Comparison of ENCODE assay signal across 16 cellular contexts in the genomic region with DNA sequence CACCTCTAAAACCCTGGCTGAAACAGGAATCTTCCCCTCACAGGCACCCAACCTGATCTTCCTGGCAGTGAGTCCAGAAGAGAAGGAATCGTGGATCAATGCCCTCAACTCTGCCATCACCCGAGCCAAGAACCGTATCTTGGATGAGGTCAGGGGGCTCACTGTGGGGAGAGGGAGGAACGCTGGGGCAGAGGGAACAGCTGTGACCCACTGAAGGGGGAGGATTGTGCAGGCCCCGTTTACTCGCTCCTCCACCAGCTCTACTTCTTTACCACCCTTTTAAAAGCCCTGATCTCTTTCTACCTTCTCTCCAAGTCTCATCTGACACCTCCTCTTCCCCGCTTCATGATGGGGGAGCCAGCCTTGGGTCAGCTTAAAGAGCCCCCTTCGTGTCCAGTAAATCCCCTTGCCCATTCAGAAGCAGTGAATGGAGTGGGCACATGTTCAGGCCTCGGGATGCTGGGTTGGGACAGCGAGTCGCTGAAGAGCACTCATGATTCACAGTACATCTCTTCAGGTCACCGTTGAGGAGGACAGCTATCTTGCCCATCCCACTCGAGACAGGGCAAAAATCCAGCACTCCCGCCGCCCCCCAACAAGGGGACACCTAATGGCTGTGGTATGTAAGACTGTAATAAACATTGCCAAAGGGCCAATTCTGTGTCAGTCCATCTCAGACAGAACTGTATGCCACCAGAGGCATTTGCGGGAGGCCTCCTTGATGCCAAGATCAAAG. TPM values are rescaled to one million over a fixed set of nuclear protein-coding genes. Genes with fewer than 3 reads are reported as not detected.
A peak's percentile ranks its signal among the peaks of the same experiment; 100 is the strongest.
DNase-seq lines count a peak whose midpoint lies in the region; ATAC-seq and TF ChIP-seq lines count a peak whose summit lies in the region.
"Had no signal": no experiment of that assay in that cellular context is flagged by ENCODE, and none has a peak within 500 bp of the region (broad histone marks: within the 10 kb centered on the region; RNA-seq: fewer than 3 reads in every experiment).

No MANE protein-coding gene starts in this region.

- POLR2A ChIA-PET in activated CD8-positive, alpha-beta T cell treated with anti-CD3 and anti-CD28 coated beads, Interleukin-2, amount 10 ng/mL, durations not matched to agents 7 days and 5 days (lab: Charles Lee): interaction anchor here (0.7 to 1.1 kb wide), 3 partner anchors 7 to 10 kb away, joined by 3 to 4 read pairs (median 3); partner anchors contain the start of gene PLEKHO1
- POLR2A ChIA-PET in activated CD8-positive, alpha-beta T cell treated with anti-CD3 and anti-CD28 coated beads for 36 hours (lab: Charles Lee): interaction anchor here (1.2 to 5.3 kb wide), 2 partner anchors 229 to 270 kb away, joined by 3 to 27 read pairs; a partner anchor contains a TSS

- H3K9me3 ChIP-seq in SJSA1 (replicated peaks) (no peaks in the 10 kb centered on the region), tibial artery (no peaks in the 10 kb centered on the region)
- H3K9me3 ChIP-seq: SJCRH30, suprapubic skin had no signal

- peaks cover 94% of the 10 kb centered on the region for H3K4me1 Mint-ChIP-seq in activated CD8-positive, alpha-beta T cell treated with anti-CD3 and anti-CD28 coated beads, Interleukin-2, amount 10 ng/mL, durations not matched to agents 7 days and 5 days (ENCODE audit: low read depth)
- peaks cover 70% of the 10 kb centered on the region for H3K4me1 Mint-ChIP-seq in activated CD8-positive, alpha-beta T cell treated with anti-CD3 and anti-CD28 coated beads for 36 hours (ENCODE audit: low read depth)

- H3K4me3 ChIP-seq in SJSA1: no peak overlapping the region
- no peak overlapping the region for H3K4me3 ChIP-seq in tibial artery
- H3K4me3 ChIP-seq: SJCRH30, suprapubic skin had no signal

- no peak for TF ChIP-seq CTCF in activated CD8-positive, alpha-beta T cell treated with anti-CD3 and anti-CD28 coated beads for 36 hours (IDR thresholded peaks at IDR 0.05)
- no peak for TF ChIP-seq CTCF in tibial artery (IDR thresholded peaks at IDR 0.05)

- 0 out of 2 replicates have a peak overlapping the region, but pooled peaks have one; percentile 13 for H3K27ac ChIP-seq in SJSA1
- peak overlapping the region; percentile 22 to 98 for H3K27ac ChIP-seq in tibial artery
- H3K27ac ChIP-seq: SJCRH30, suprapubic skin had no signal

- H3K4me1 ChIP-seq in SJSA1 (replicated peaks) (peaks cover 66% of the 10 kb centered on the region), tibial artery (peaks cover 0 to 79% (median 39%) of the 10 kb centered on the region in 4 donors)

- H3K27me3 Mint-ChIP-seq in activated CD8-positive, alpha-beta T cell treated with anti-CD3 and anti-CD28 coated beads, Interleukin-2, amount 10 ng/mL, durations not matched to agents 7 days and 5 days (ENCODE audit: low read depth): no peaks in the 10 kb centered on the region
- no peaks in the 10 kb centered on the region for H3K27me3 Mint-ChIP-seq in activated CD8-positive, alpha-beta T cell treated with anti-CD3 and anti-CD28 coated beads for 36 hours

- peaks cover 89% of the 10 kb centered on the region for H3K36me3 Mint-ChIP-seq in activated CD8-positive, alpha-beta T cell treated with anti-CD3 and anti-CD28 coated beads, Interleukin-2, amount 10 ng/mL, durations not matched to agents 7 days and 5 days (ENCODE audit: low read depth)
- H3K36me3 Mint-ChIP-seq in activated CD8-positive, alpha-beta T cell treated with anti-CD3 and anti-CD28 coated beads for 36 hours (ENCODE audit: low read depth): peaks cover 48% of the 10 kb centered on the region

- DNase-seq in activated CD8-positive, alpha-beta T cell treated with anti-CD3 and anti-CD28 coated beads, Interleukin-2, amount 10 ng/mL, durations not matched to agents 7 days and 5 days: no peak
- no peak for DNase-seq in activated CD8-positive, alpha-beta T cell treated with anti-CD3 and anti-CD28 coated beads for 36 hours
- peak; percentile 69 to 82 for DNase-seq in SJSA1 (ENCODE audit: low read depth in 1 of 2, low spot score in 2 of 2)
- DNase-seq in hepatic stellate cell (ENCODE audit: low spot score): peak; percentile 46
- no peak for DNase-seq in tibial artery
- no peak for DNase-seq in NCI-H2081 (lab: John Stamatoyannopoulos, UW)
- no peak for DNase-seq in NCI-H1092 (lab: John Stamatoyannopoulos, UW)
- DNase-seq in stimulated activated CD8-positive, alpha-beta memory T cell treated with anti-CD3 and anti-CD28 coated beads, Interleukin-4, amount 100 ng/mL, for 48 hours: no peak
- DNase-seq: 8988T; activated CD4-positive, CD25-positive, alpha-beta regulatory T cell; caudate nucleus; NCI-H1694; NCI-H774; retina; SJCRH30 had no signal

- ATAC-seq in activated CD8-positive, alpha-beta T cell treated with anti-CD3 and anti-CD28 coated beads, Interleukin-2, amount 10 ng/mL, durations not matched to agents 7 days and 5 days: no peak
- no peak for ATAC-seq in activated CD8-positive, alpha-beta T cell treated with anti-CD3 and anti-CD28 coated beads for 36 hours

- H3K9me3 Mint-ChIP-seq in activated CD8-positive, alpha-beta T cell treated with anti-CD3 and anti-CD28 coated beads, Interleukin-2, amount 10 ng/mL, durations not matched to agents 7 days and 5 days (ENCODE audit: insufficient read depth): no peaks in the 10 kb centered on the region
- H3K9me3 Mint-ChIP-seq in activated CD8-positive, alpha-beta T cell treated with anti-CD3 and anti-CD28 coated beads for 36 hours: no peaks in the 10 kb centered on the region

- intact Hi-C loops in activated CD8-positive, alpha-beta T cell treated with anti-CD3 and anti-CD28 coated beads for 36 hours (cut with micrococcal nuclease): no loop called here
- intact Hi-C loops in tibial artery (cut with DNase I; ENCODE audit: low total_unique reads): no loop called here

- no peak overlapping the region for H3K4me3 Mint-ChIP-seq in activated CD8-positive, alpha-beta T cell treated with anti-CD3 and anti-CD28 coated beads, Interleukin-2, amount 10 ng/mL, durations not matched to agents 7 days and 5 days
- no peak overlapping the region for H3K4me3 Mint-ChIP-seq in activated CD8-positive, alpha-beta T cell treated with anti-CD3 and anti-CD28 coated beads for 36 hours

- CTCF ChIA-PET in activated CD8-positive, alpha-beta T cell treated with anti-CD3 and anti-CD28 coated beads, Interleukin-2, amount 10 ng/mL, durations not matched to agents 7 days and 5 days (lab: Charles Lee): interaction anchor here (1.0 to 11.7 kb wide), 6 partner anchors 9 to 93 kb away, joined by 3 to 240 read pairs (median 5); partner anchors contain the start of gene VPS45
- CTCF ChIA-PET in activated CD8-positive, alpha-beta T cell treated with anti-CD3 and anti-CD28 coated beads for 36 hours (lab: Charles Lee): interaction anchor here (0.9 to 2.8 kb wide), 7 partner anchors 8 to 195 kb away, joined by 3 to 9 read pairs (median 4); partner anchors contain the start of gene VPS45

- peaks cover 98% of the 10 kb centered on the region for H3K36me3 ChIP-seq in SJSA1
- H3K36me3 ChIP-seq in tibial artery: peaks cover 69 to 73% (median 70%) of the 10 kb centered on the region in 3 donors

- H3K27ac Mint-ChIP-seq in activated CD8-positive, alpha-beta T cell treated with anti-CD3 and anti-CD28 coated beads, Interleukin-2, amount 10 ng/mL, durations not matched to agents 7 days and 5 days: peak overlapping the region; percentile 11
- no peak overlapping the region for H3K27ac Mint-ChIP-seq in activated CD8-positive, alpha-beta T cell treated with anti-CD3 and anti-CD28 coated beads for 36 hours

- H3K27me3 ChIP-seq in SJSA1 (replicated peaks) (no peaks in the 10 kb centered on the region), tibial artery (no peaks in the 10 kb centered on the region)
- H3K27me3 ChIP-seq: SJCRH30, suprapubic skin had no signal

RNA-seq across cellular contexts. Expression of gene PLEKHO1, which starts 7.3 kb away (rescaled TPM):
- 100 to 1,000 TPM; 138 to 154 TPM for total RNA-seq in activated CD8-positive, alpha-beta T cell treated with anti-CD3 and anti-CD28 coated beads, Interleukin-2, amount 10 ng/mL, durations not matched to agents 7 days and 5 days
- total RNA-seq in activated CD8-positive, alpha-beta T cell treated with anti-CD3 and anti-CD28 coated beads for 36 hours: 10 to 100 TPM; 18.2 to 19.0 TPM
- 76.2 and 90.1 TPM in 2 replicates for total RNA-seq in SJSA1 (2014; rRNA removed; shearing (Covaris generic))

Comparison
In these comparisons a context has a peak if more than half of its experiments do, and no peak if none do; other contexts are left out.
1. DNase-seq: peak in SJSA1 (2 of 2) and hepatic stellate cell (single experiment); none in activated CD8-positive, alpha-beta T cell treated with anti-CD3 and anti-CD28 coated beads, Interleukin-2, amount 10 ng/mL, durations not matched to agents 7 days and 5 days (single experiment), activated CD8-positive, alpha-beta T cell treated with anti-CD3 and anti-CD28 coated beads for 36 hours (single experiment), tibial artery (0 of 2), NCI-H2081 (0 of 2), NCI-H1092 (single experiment) and stimulated activated CD8-positive, alpha-beta memory T cell treated with anti-CD3 and anti-CD28 coated beads, Interleukin-4, amount 100 ng/mL, for 48 hours (single experiment).